ENCODE assay signal across 8 cellular contexts in the genomic region with DNA sequence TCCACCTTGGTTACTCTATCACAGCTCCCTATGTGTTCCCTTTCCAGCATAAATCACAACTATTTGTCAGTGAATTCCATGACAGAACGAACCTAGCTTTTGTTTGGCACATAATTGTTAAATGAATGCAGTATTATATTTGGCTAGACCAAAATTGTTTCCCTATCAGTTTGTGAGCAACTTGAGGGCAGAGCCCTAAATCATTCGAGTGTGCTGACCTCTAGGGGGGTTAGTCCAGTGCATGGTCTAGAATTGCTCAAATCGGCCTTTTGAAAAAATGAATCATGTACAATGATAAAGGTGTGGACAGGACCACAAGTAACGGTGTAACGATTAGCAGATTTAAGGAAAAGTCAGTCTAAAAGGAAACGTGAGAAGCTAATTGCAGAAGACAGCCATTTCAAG. TPM values are rescaled to one million over a fixed set of nuclear protein-coding genes. Genes with fewer than 3 reads are reported as not detected.
DNase-seq lines count a peak whose midpoint lies in the region; ATAC-seq and TF ChIP-seq lines count a peak whose summit lies in the region.

No MANE protein-coding gene starts in this region.

- peaks cover 7% of the 10 kb centered on the region for H3K9me3 Mint-ChIP-seq in activated CD8-positive, alpha-beta T cell treated with anti-CD3 and anti-CD28 coated beads for 36 hours
- H3K9me3 Mint-ChIP-seq in stimulated activated naive CD8-positive, alpha-beta T cell treated with anti-CD3 and anti-CD28 coated beads, Interleukin-15, amount 100 ng/mL, for 72 hours = peaks cover 15 to 20% of the 10 kb centered on the region in 2 donors

- TF ChIP-seq CTCF in activated CD8-positive, alpha-beta T cell treated with anti-CD3 and anti-CD28 coated beads for 36 hours (IDR thresholded peaks at IDR 0.05) = no peak

- H3K27ac ChIP-seq in iPS-18a (ENCODE audit: low read length) = no peak overlapping the region

- POLR2A ChIA-PET in activated CD8-positive, alpha-beta T cell treated with anti-CD3 and anti-CD28 coated beads for 36 hours (lab: Charles Lee) = interaction anchor here (0.8 to 2.7 kb wide), 5 partner anchors 10 to 315 kb away, joined by 3 to 13 read pairs (median 4); partner anchors contain the start of gene EGR2

- CTCF ChIA-PET in activated CD8-positive, alpha-beta T cell treated with anti-CD3 and anti-CD28 coated beads for 36 hours (lab: Charles Lee) = interaction anchor here (1.3 to 4.9 kb wide), 8 partner anchors 10 to 574 kb away, joined by 4 to 33 read pairs (median 6); partner anchors contain the start of gene EGR2

- H3K4me3 ChIP-seq in iPS-18a (ENCODE audit: low read length) = peak overlapping the region; percentile 77

- ATAC-seq in HG03521 (IDR thresholded peaks at IDR 0.05; ENCODE audit: unreplicated experiment) = peak; percentile 0
- no peak for ATAC-seq in activated CD8-positive, alpha-beta T cell treated with anti-CD3 and anti-CD28 coated beads for 36 hours
- no peak for ATAC-seq in stimulated activated naive CD8-positive, alpha-beta T cell treated with anti-CD3 and anti-CD28 coated beads, Interleukin-15, amount 100 ng/mL, for 72 hours
- ATAC-seq in HG03432 (IDR thresholded peaks at IDR 0.05; ENCODE audit: unreplicated experiment) = no peak

- H3K4me1 ChIP-seq in iPS-18a (ENCODE audit: control insufficient read depth, low read depth, low read length) = peaks cover 11% of the 10 kb centered on the region

- peak overlapping the region; percentile 94 for H3K27ac Mint-ChIP-seq in activated CD8-positive, alpha-beta T cell treated with anti-CD3 and anti-CD28 coated beads for 36 hours
- peak overlapping the region in 1 of 2 donors; percentile 99 for H3K27ac Mint-ChIP-seq in stimulated activated naive CD8-positive, alpha-beta T cell treated with anti-CD3 and anti-CD28 coated beads, Interleukin-15, amount 100 ng/mL, for 72 hours

- H3K27me3 ChIP-seq in iPS-18a (ENCODE audit: control insufficient read depth, insufficient read depth, low read length) = no peaks in the 10 kb centered on the region

- intact Hi-C loops in activated CD8-positive, alpha-beta T cell treated with anti-CD3 and anti-CD28 coated beads for 36 hours (cut with micrococcal nuclease) = no loop called here

- H3K9ac ChIP-seq in iPS-18a (ENCODE audit: low read length) = no peak overlapping the region

- peak overlapping the region; percentile 91 for H3K4me3 Mint-ChIP-seq in activated CD8-positive, alpha-beta T cell treated with anti-CD3 and anti-CD28 coated beads for 36 hours
- H3K4me3 Mint-ChIP-seq in stimulated activated naive CD8-positive, alpha-beta T cell treated with anti-CD3 and anti-CD28 coated beads, Interleukin-15, amount 100 ng/mL, for 72 hours = peak overlapping the region; percentile 94 to 95

- peaks cover 18% of the 10 kb centered on the region for H3K36me3 Mint-ChIP-seq in activated CD8-positive, alpha-beta T cell treated with anti-CD3 and anti-CD28 coated beads for 36 hours (ENCODE audit: low read depth)

- no peaks in the 10 kb centered on the region for H3K36me3 ChIP-seq in iPS-18a (ENCODE audit: control insufficient read depth, low read depth, low read length)

- H3K4me1 Mint-ChIP-seq in activated CD8-positive, alpha-beta T cell treated with anti-CD3 and anti-CD28 coated beads for 36 hours (ENCODE audit: low read depth) = peaks cover 30% of the 10 kb centered on the region
- peaks cover 40% of the 10 kb centered on the region for H3K4me1 Mint-ChIP-seq in stimulated activated naive CD8-positive, alpha-beta T cell treated with anti-CD3 and anti-CD28 coated beads, Interleukin-15, amount 100 ng/mL, for 72 hours

- no peaks in the 10 kb centered on the region for H3K9me3 ChIP-seq in iPS-18a (ENCODE audit: control insufficient read depth, low read depth, low read length)

- no peak for DNase-seq in activated CD8-positive, alpha-beta T cell treated with anti-CD3 and anti-CD28 coated beads for 36 hours
- peak in 1 of 2 donors; percentile 4 for DNase-seq in stimulated activated naive CD8-positive, alpha-beta T cell treated with anti-CD3 and anti-CD28 coated beads, Interleukin-15, amount 100 ng/mL, for 72 hours
- no peak for DNase-seq in cerebellum (ENCODE audit: low spot score)
- no peak for DNase-seq in NCI-H2196 treated with DMSO at 0.1 percent for 48 hours (lab: John Stamatoyannopoulos, UW; ENCODE audit: unreplicated experiment)
- no peak for DNase-seq in activated CD8-positive, alpha-beta memory T cell treated with anti-CD3 and anti-CD28 coated beads for 24 hours

- no peaks in the 10 kb centered on the region for H3K27me3 Mint-ChIP-seq in activated CD8-positive, alpha-beta T cell treated with anti-CD3 and anti-CD28 coated beads for 36 hours
- H3K27me3 Mint-ChIP-seq in stimulated activated naive CD8-positive, alpha-beta T cell treated with anti-CD3 and anti-CD28 coated beads, Interleukin-15, amount 100 ng/mL, for 72 hours = no peaks in the 10 kb centered on the region

RNA-seq across cellular contexts. Expression of gene NRBF2, which starts 0.5 kb away (rescaled TPM):
- total RNA-seq in activated CD8-positive, alpha-beta T cell treated with anti-CD3 and anti-CD28 coated beads for 36 hours = 10 to 100 TPM; 23.1 to 24.1 TPM
- total RNA-seq in cerebellum = 12.7 TPM
